In the genomic region with DNA sequence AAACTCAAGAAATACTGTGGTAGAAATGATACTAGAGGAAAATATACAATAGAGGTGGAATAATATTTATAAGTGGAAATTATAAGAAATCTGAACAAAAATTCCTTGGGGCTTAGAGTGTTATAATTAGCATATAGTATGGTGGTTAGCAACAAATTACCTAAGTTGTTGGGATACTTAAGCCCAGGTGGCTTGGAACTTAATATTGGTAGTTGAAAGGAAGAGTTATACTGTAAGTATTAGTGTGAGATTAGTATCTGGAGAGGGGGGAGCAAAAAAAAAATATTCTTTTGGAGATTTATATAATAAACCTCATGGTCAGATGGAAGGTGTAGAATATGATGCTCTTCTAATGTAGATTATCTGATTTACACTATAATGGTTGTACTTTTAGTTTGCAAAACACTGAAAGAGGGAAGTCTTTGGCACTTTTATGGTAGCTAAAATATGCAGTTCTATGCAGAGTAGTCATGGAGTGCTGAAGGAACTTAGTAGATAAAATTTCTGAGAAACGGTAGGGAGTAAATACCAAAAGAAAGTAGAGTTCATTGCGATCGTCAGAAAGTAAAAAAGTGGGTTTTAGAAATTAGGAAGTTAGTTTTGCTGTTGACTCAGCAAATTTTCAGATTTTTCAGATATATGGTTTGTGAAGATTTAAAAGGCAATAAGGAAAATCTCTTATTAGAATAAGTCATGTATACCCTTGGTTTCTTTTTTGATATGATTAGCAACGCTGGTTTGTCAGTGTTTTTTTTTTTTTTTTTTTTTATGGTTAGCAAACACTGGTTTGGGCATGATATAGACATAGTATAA, we compare ENCODE assay signal across 1 cellular context.
A peak's percentile ranks its signal among the peaks of the same experiment; 100 is the strongest.
TF ChIP-seq lines count a peak whose summit lies in the region.

No MANE protein-coding gene starts in this region.

TF ChIP-seq in HepG2, 621 proteins besides CTCF, POLR2A, EP300 and RAD21:
- TF ChIP-seq MAFK (conservative IDR thresholded peaks at IDR 0.05 in 1 of 2, IDR thresholded peaks at IDR 0.05 in 1 of 2; ENCODE audit: low read length in 2 of 2): peak; percentile 92 to 95
- TF ChIP-seq, protein P1, sequence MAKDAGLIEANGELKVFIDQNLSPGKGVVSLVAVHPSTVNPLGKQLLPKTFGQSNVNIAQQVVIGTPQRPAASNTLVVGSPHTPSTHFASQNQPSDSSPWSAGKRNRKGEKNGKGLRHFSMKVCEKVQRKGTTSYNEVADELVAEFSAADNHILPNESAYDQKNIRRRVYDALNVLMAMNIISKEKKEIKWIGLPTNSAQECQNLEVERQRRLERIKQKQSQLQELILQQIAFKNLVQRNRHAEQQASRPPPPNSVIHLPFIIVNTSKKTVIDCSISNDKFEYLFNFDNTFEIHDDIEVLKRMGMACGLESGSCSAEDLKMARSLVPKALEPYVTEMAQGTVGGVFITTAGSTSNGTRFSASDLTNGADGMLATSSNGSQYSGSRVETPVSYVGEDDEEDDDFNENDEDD (CRISPR knock-in tag; IDR thresholded peaks at IDR 0.05; ENCODE audit: borderline replicate concordance): no peak
- peak; percentile 90 for TF ChIP-seq MAFF (IDR thresholded peaks at IDR 0.05; ENCODE audit: low read depth, low read length)
- no peak for TF ChIP-seq FOXM1 (CRISPR knock-in tag; IDR thresholded peaks at IDR 0.05)
- TF ChIP-seq, protein P2, sequence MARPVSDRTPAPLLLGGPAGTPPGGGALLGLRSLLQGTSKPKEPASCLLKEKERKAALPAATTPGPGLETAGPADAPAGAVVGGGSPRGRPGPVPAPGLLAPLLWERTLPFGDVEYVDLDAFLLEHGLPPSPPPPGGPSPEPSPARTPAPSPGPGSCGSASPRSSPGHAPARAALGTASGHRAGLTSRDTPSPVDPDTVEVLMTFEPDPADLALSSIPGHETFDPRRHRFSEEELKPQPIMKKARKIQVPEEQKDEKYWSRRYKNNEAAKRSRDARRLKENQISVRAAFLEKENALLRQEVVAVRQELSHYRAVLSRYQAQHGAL (CRISPR knock-in tag; IDR thresholded peaks at IDR 0.05; ENCODE audit: not compliant biosample characterization): no peak
- no peak for TF ChIP-seq ELF1 (CRISPR knock-in tag; IDR thresholded peaks at IDR 0.05)
- no peak for TF ChIP-seq ZNF317 (CRISPR knock-in tag; IDR thresholded peaks at IDR 0.05)
- TF ChIP-seq NCOA1 (CRISPR knock-in tag; IDR thresholded peaks at IDR 0.05): no peak
